8 cellular contexts compared by ENCODE assay signal in genomic region chr1:43389326-43390313, GRCh38. TPM values are rescaled to one million over a fixed set of nuclear protein-coding genes. Genes with fewer than 3 reads are reported as not detected.
A peak's percentile ranks its signal among the peaks of the same experiment; 100 is the strongest.
DNase-seq lines count a peak whose midpoint lies in the region; ATAC-seq and TF ChIP-seq lines count a peak whose summit lies in the region.

Gene MED8, minus strand, starts transcription at chr1:43389800. Its CDS starts 36 bp downstream, at chr1:43389764.
Gene SZT2, plus strand, starts transcription at chr1:43389899. Its CDS starts 70 bp downstream, at chr1:43389969.

- DNase-seq in AG08396 (ENCODE audit: low spot score) (peak; percentile 97), NCI-H446 (lab: John Stamatoyannopoulos, UW) (peak; percentile 71 to 92), inferior parietal cortex (ENCODE audit: extremely low spot score) (peak; percentile 99), spleen (peak; percentile 96)
- DNase-seq in activated CD4-positive, CD25-positive, alpha-beta regulatory T cell treated with anti-CD3 and anti-CD28 coated beads, Interleukin-2, amount 50 U/mL, for 16 hours (ENCODE audit: low read depth, low spot score): peak; percentile 85
- peak; percentile 85 for DNase-seq in central memory CD4-positive, alpha-beta T cell

- ATAC-seq in GM19025 (IDR thresholded peaks at IDR 0.05; ENCODE audit: low read depth, unreplicated experiment): peak; percentile 95
- ATAC-seq in HG03280 (IDR thresholded peaks at IDR 0.05; ENCODE audit: unreplicated experiment): peak; percentile 90

- peaks cover 18 to 61% (median 36%) of the 10 kb centered on the region in 6 donors for H3K4me1 ChIP-seq in spleen

- H3K36me3 ChIP-seq in spleen: peaks cover 18 to 46% (median 28%) of the 10 kb centered on the region in 6 donors

- intact Hi-C loops in spleen (cut with DNase I; ENCODE audit: low total_unique reads): no loop called here

- no peaks in the 10 kb centered on the region for H3K27me3 ChIP-seq in spleen (replicated peaks in 1 of 7)

- H3K9me3 ChIP-seq in spleen: no peaks in the 10 kb centered on the region

- peak in 2 of 3 donors; percentile 42 to 54 for TF ChIP-seq POLR2A in spleen (IDR thresholded peaks at IDR 0.05)

- peak within 1 kb of the TSS; percentile 65 to 98 (median 84) for H3K4me3 ChIP-seq in spleen

- 0 to 1% (median 0%) methylated on average over 58 to 65 of the region's 65 CpGs for WGBS in spleen, 5 donors

- no peak for TF ChIP-seq CTCF in spleen (IDR thresholded peaks at IDR 0.05 in 8 of 11, conservative IDR thresholded peaks at IDR 0.05 in 3 of 11)

- peak within 1 kb of the TSS; percentile 70 to 93 (median 88) for H3K27ac ChIP-seq in spleen

RNA-seq across cellular contexts. Expression of gene MED8, which starts in this region (rescaled TPM):
- 10 to 100 TPM; 24.8 to 38.3 (median 30.5) TPM for total RNA-seq in spleen
- polyA plus RNA-seq in spleen: 10 to 100 TPM; 18.3 to 23.8 (median 22.3) TPM

RNA-seq across cellular contexts. Expression of gene SZT2, which starts in this region (rescaled TPM):
- 100 to 1,000 TPM in 3 of 7 donors, 10 to 100 TPM in 4; 64.7 to 115 (median 75.7) TPM for total RNA-seq in spleen
- 10 to 100 TPM in 2 of 3 donors, 1 to 10 TPM in 1; 9.4 to 35.6 (median 16.7) TPM for polyA plus RNA-seq in spleen

Comparison
In these comparisons a context has a peak if more than half of its experiments do, and no peak if none do; other contexts are left out.
1. Peak in every context shown above with its lines: DNase-seq, ATAC-seq, H3K4me3 ChIP-seq and H3K27ac ChIP-seq.